18 cellular contexts compared by ENCODE assay signal in the genomic region with DNA sequence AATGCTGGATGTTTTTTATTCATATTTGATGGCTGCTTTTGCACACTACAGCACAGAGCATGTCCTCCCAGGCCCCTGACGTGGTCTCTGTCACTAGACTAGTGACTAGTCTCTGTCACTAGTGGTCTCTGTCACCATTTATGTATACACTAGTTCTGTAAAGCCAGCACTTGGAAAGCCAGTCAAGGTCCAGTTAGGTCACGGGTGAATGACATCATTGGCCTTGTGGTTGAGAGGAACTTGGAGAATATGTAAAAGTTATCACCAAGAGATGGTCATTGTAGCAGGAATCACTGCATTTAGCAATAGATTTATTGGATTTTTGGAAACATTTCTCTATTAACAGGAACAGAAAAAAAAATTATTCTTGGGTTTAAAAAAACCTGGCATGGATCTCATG.
DNase-seq lines count a peak whose midpoint lies in the region; TF ChIP-seq lines count a peak whose summit lies in the region.
"Had no signal": no experiment of that assay in that cellular context is flagged by ENCODE, and none has a peak within 500 bp of the region (broad histone marks: within the 10 kb centered on the region; RNA-seq: fewer than 3 reads in every experiment).

No MANE protein-coding gene starts in this region.

- in situ Hi-C loops in GM13976 (cut with MboI; ENCODE audit: low sequenced_read_pairs, unreplicated experiment) = no loop called here

- no peak overlapping the region for H3K9ac ChIP-seq in HUES48 (ENCODE audit: low read depth, low read length)
- H3K9ac ChIP-seq in endodermal cell (ENCODE audit: extremely low read depth, low read length, poor library complexity, severe bottlenecking) = no peak overlapping the region
- no peak overlapping the region for H3K9ac ChIP-seq in trophoblast cell (ENCODE audit: low read length)

- peaks cover 2% of the 10 kb centered on the region for H3K36me3 Mint-ChIP-seq in endodermal cell (ENCODE audit: low read depth)
- H3K36me3 Mint-ChIP-seq: CD14-positive monocyte, IgD-negative memory B cell had no signal

- H4K91ac ChIP-seq in trophoblast cell (ENCODE audit: low read depth, low read length) = no peak overlapping the region

- no peak overlapping the region for H3K4me3 Mint-ChIP-seq in endodermal cell
- H3K4me3 Mint-ChIP-seq: CD14-positive monocyte, IgD-negative memory B cell had no signal

- no peak overlapping the region for H2BK120ac ChIP-seq in trophoblast cell (ENCODE audit: insufficient read depth, low read length, poor library complexity)

- peaks cover 68% of the 10 kb centered on the region for H3K4me1 Mint-ChIP-seq in endodermal cell

- H2BK5ac ChIP-seq in trophoblast cell (ENCODE audit: low read depth, low read length, poor library complexity) = no peak overlapping the region

- DNase-seq in endodermal cell (no peak), trophoblast cell (peak; percentile 36 to 38), GM13976 (ENCODE audit: low spot score) (no peak), Kasumi-1 (lab: John Stamatoyannopoulos, UW) (no peak)
- DNase-seq in stimulated activated naive CD4-positive, alpha-beta T cell (lab: John Stamatoyannopoulos, UW) = no peak
- DNase-seq: 8988T, AML-193, HCEC 1CT, NCI-H1694 treated with DMSO at 0.1 percent for 48 hours, NCI-H2081 treated with DMSO at 0.1 percent for 48 hours, NCI-H2171 treated with DMSO at 0.1 percent for 48 hours, NCI-H524 treated with DMSO at 0.1 percent for 48 hours, Peyer's patch, SJCRH30 had no signal

- no peaks in the 10 kb centered on the region for H3K27me3 Mint-ChIP-seq in endodermal cell (ENCODE audit: insufficient read depth)

- no peak overlapping the region for H4K8ac ChIP-seq in trophoblast cell (ENCODE audit: low read depth, low read length)

- peaks cover 27% of the 10 kb centered on the region for H3K4me1 ChIP-seq in HUES48 (ENCODE audit: control insufficient read depth, insufficient read depth, low read length)
- peaks cover 18% of the 10 kb centered on the region for H3K4me1 ChIP-seq in endodermal cell (ENCODE audit: control insufficient read depth, insufficient read depth, low read length)
- peaks cover 0 to 2% of the 10 kb centered on the region in 2 experiments for H3K4me1 ChIP-seq in trophoblast cell (ENCODE audit: control insufficient read depth in 1 of 2, insufficient read depth in 2 of 2, low read length in 2 of 2)
- H3K4me1 ChIP-seq: Peyer's patch had no signal

- TF ChIP-seq CTCF in C4-2B (conservative IDR thresholded peaks at IDR 0.05) (no peak), endodermal cell (conservative IDR thresholded peaks at IDR 0.05) (no peak), GM13976 (IDR thresholded peaks at IDR 0.05; ENCODE audit: borderline replicate concordance, control extremely low read depth, extremely low read depth, insufficient read depth, missing control alignments) (no peak)

- no peak overlapping the region for H2BK12ac ChIP-seq in trophoblast cell (ENCODE audit: low read length)

- H3K79me2 ChIP-seq in trophoblast cell (ENCODE audit: control insufficient read depth, insufficient read depth, low read length, poor library complexity) = no peaks in the 10 kb centered on the region

- no peak overlapping the region for H3K4me2 ChIP-seq in trophoblast cell (ENCODE audit: low read length)

- no peaks in the 10 kb centered on the region for H3K9me3 ChIP-seq in HUES48 (ENCODE audit: control insufficient read depth, insufficient read depth, low read length)
- no peaks in the 10 kb centered on the region for H3K9me3 ChIP-seq in endodermal cell (ENCODE audit: control insufficient read depth, low read length)
- H3K9me3 ChIP-seq in trophoblast cell (ENCODE audit: insufficient read depth, low read depth, low read length) = no peaks in the 10 kb centered on the region
- H3K9me3 ChIP-seq: Peyer's patch, SJCRH30 had no signal

- H3K4me3 ChIP-seq in HUES48 (ENCODE audit: low read depth, low read length) = no peak overlapping the region
- peak overlapping the region; percentile 37 for H3K4me3 ChIP-seq in endodermal cell (ENCODE audit: low read length)
- no peak overlapping the region for H3K4me3 ChIP-seq in trophoblast cell (ENCODE audit: low read depth, low read length)
- H3K4me3 ChIP-seq: Peyer's patch, SJCRH30 had no signal

- no peak overlapping the region for H3K14ac ChIP-seq in trophoblast cell (ENCODE audit: low read length)

- WGBS in endodermal cell (ENCODE audit: insufficient coverage in 1 of 2, insufficient read length in 1 of 2), 2 experiments = 77 to 92% methylated on average over 2 of the region's 2 CpGs
- no CpG with 5 or more reads among the region's 2 CpGs for WGBS in trophoblast cell (ENCODE audit: extremely low coverage, insufficient coverage, insufficient read length)

- no peaks in the 10 kb centered on the region for H3K79me1 ChIP-seq in trophoblast cell (ENCODE audit: low read length)

- no peak overlapping the region for H3K18ac ChIP-seq in trophoblast cell (ENCODE audit: low read length)

- no peak overlapping the region for H3K4ac ChIP-seq in trophoblast cell (ENCODE audit: low read depth, low read length)

- H3K27ac Mint-ChIP-seq in endodermal cell = peak overlapping the region; percentile 99
- H3K27ac Mint-ChIP-seq: IgD-negative memory B cell had no signal

- H3K36me3 ChIP-seq in HUES48 (ENCODE audit: control insufficient read depth, insufficient read depth, low read length) = no peaks in the 10 kb centered on the region
- no peaks in the 10 kb centered on the region for H3K36me3 ChIP-seq in endodermal cell (ENCODE audit: control insufficient read depth, insufficient read depth, low read length)
- H3K36me3 ChIP-seq in trophoblast cell (ENCODE audit: control insufficient read depth in 1 of 2, insufficient read depth in 2 of 2, low read length in 2 of 2) = no peaks in the 10 kb centered on the region
- H3K36me3 ChIP-seq: Peyer's patch, SJCRH30 had no signal

- H4K12ac ChIP-seq in trophoblast cell (ENCODE audit: low read depth, low read length) = no peak overlapping the region

- H3K27me3 ChIP-seq in HUES48 (ENCODE audit: control insufficient read depth, insufficient read depth, low read length) = 0 out of 2 replicates have a peak, but pooled peaks cover 3% of the 10 kb centered on the region
- no peaks in the 10 kb centered on the region for H3K27me3 ChIP-seq in endodermal cell (ENCODE audit: control insufficient read depth, insufficient read depth, low read length, poor library complexity, severe bottlenecking)
- no peaks in the 10 kb centered on the region for H3K27me3 ChIP-seq in trophoblast cell (ENCODE audit: insufficient read depth, low read length)
- H3K27me3 ChIP-seq: Peyer's patch, SJCRH30 had no signal

- H2AK5ac ChIP-seq in trophoblast cell (ENCODE audit: low read length) = no peak overlapping the region

- H3K27ac ChIP-seq in C4-2B (peak overlapping the region; percentile 68), HUES48 (ENCODE audit: low read depth, low read length) (peak overlapping the region; percentile 91), endodermal cell (ENCODE audit: low read depth, low read length) (no peak overlapping the region), trophoblast cell (ENCODE audit: low read depth, low read length) (no peak overlapping the region)
- H3K27ac ChIP-seq: Peyer's patch, SJCRH30 had no signal

- H2AFZ ChIP-seq in trophoblast cell (ENCODE audit: insufficient read depth, low read length, poor library complexity) = no peak overlapping the region

- H3K9me3 Mint-ChIP-seq in endodermal cell = peaks cover under 1% of the 10 kb centered on the region

- H3K23ac ChIP-seq in trophoblast cell (ENCODE audit: low read length) = no peak overlapping the region

Comparison
In these comparisons a context has a peak if more than half of its experiments do, and no peak if none do; other contexts are left out.
1. H3K27ac ChIP-seq: peak in C4-2B (single experiment) and HUES48 (single experiment); none in endodermal cell (single experiment) and trophoblast cell (single experiment).
2. DNase-seq: peak in trophoblast cell (2 of 2); none in endodermal cell (single experiment), GM13976 (single experiment), Kasumi-1 (0 of 2) and stimulated activated naive CD4-positive, alpha-beta T cell (0 of 6).